Comparison of ENCODE assay signal across 24 cellular contexts in the genomic region with DNA sequence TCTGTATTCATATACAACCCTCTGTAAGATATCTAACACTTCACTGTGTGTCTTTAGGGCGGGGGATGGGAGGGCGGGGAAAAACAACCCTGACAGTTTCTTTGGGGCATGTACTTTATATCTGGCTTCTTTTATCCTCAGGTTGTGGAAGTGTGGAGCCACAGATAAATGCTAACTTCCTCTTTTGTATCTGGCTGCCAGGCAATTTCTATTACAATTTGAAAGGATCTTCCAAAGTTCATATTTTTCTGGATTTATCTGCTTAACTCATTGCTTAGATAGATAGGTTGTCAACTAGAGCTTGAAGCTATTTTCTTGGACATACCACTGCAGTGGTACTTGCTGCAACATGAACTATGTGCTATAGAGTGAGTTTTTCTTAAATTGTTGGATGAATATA.
"Had no signal": no experiment of that assay in that cellular context is flagged by ENCODE, and none has a peak within 500 bp of the region (broad histone marks: within the 10 kb centered on the region; RNA-seq: fewer than 3 reads in every experiment).

No MANE protein-coding gene starts in this region.

- DNase-seq: activated CD4-positive, alpha-beta T cell treated with anti-CD3 and anti-CD28 coated beads, Interleukin-2, amount 50 U/mL, for 1 hour; activated CD8-positive, alpha-beta memory T cell treated with anti-CD3 and anti-CD28 coated beads for 24 hours; activated CD8-positive, alpha-beta memory T cell treated with anti-CD3 and anti-CD28 coated beads, Interleukin-2, amount 50 U/mL, for 48 hours; activated effector memory CD4-positive, alpha-beta T cell treated with anti-CD3 and anti-CD28 coated beads, Interleukin-2, amount 50 U/mL, for 16 hours; activated naive CD4-positive, alpha-beta T cell treated with anti-CD3 and anti-CD28 coated beads, Interleukin-2, amount 50 U/mL, for 16 hours; activated T-cell treated with anti-CD3 and anti-CD28 coated beads, Interleukin-2, amount 50 U/mL, for 48 hours; cortex of kidney; effector CD4-positive, alpha-beta T cell; gastrocnemius medialis; head of caudate nucleus; left lung; pancreas; right lobe of liver; small intestine; stimulated activated CD4-positive, alpha-beta T cell treated with anti-CD3 and anti-CD28 coated beads, Interleukin-15, amount 100 ng/mL, for 24 hours; stimulated activated CD4-positive, alpha-beta T cell treated with anti-CD3 and anti-CD28 coated beads, Interleukin-4, amount 100 ng/mL, for 24 hours; T-helper 2 cell had no signal

- H3K9me3 ChIP-seq: ascending aorta, gastrocnemius medialis, neutrophil, pancreas, right lobe of liver, thoracic aorta had no signal

- H3K36me3 ChIP-seq: ascending aorta, gastrocnemius medialis, left lung, neutrophil, pancreas, right lobe of liver, thoracic aorta had no signal

- H3K4me1 ChIP-seq: ascending aorta, gastrocnemius medialis, left lung, pancreas, right lobe of liver had no signal

- ATAC-seq: activated CD4-positive, CD25-positive, alpha-beta regulatory T cell treated with anti-CD3 and anti-CD28 coated beads, Interleukin-2, amount 50 U/mL, for 24 hours; esophagus mucosa; gastrocnemius medialis; left lung; natural killer cell treated with Interleukin-12 subunit alpha and Interleukin-12 subunit beta and Interleukin-15 and Interleukin-18, amount 100 ng/mL, for 72 hours; pancreas; right lobe of liver; stimulated activated effector memory CD8-positive, alpha-beta T cell treated with anti-CD3 and anti-CD28 coated beads, Interleukin-12 subunit alpha, Interleukin-12 subunit beta, amount 100 ng/mL, for 72 hours had no signal

- H3K4me3 ChIP-seq: ascending aorta, gastrocnemius medialis, left lung, pancreas, right lobe of liver, thoracic aorta had no signal

- H3K27me3 ChIP-seq: ascending aorta, gastrocnemius medialis, left lung, neutrophil, pancreas had no signal
